Comparison of ENCODE assay signal across 23 cellular contexts in the genomic region with DNA sequence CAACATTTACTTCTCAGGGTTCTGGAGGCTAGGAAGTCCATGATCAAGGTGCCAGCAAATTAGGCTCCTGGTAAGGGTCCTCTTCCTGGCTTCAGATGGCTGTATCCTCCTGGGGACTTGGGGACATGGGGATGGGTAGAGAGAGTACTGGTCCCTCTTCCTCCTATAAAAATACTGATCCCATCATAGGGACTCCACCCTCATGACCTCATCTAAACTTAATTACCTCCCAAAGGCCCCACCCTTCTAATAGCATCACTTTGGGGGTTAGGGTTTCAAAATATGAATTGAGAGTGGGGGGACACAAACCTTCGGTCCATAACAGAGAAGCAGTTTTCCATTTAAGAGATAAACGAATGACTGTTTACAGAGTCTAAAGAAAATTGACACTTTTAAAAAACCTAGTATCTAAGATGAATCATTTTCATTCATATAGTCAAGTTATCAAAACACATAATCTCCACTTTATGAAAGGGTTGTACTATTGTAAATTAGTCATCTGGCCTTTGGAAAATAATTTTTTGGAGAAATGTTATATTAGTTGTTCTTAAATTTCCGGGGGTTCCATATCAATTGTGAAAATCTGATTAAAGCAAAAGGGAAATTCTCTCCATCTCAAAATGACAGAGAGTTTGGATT. TPM values are rescaled to one million over a fixed set of nuclear protein-coding genes. Genes with fewer than 3 reads are reported as not detected.
A peak's percentile ranks its signal among the peaks of the same experiment; 100 is the strongest.
DNase-seq lines count a peak whose midpoint lies in the region; ATAC-seq, FAIRE-seq and TF ChIP-seq lines count a peak whose summit lies in the region.
"Had no signal": no experiment of that assay in that cellular context is flagged by ENCODE, and none has a peak within 500 bp of the region (broad histone marks: within the 10 kb centered on the region; RNA-seq: fewer than 3 reads in every experiment).

No MANE protein-coding gene starts in this region.

- WGBS in K562 (ENCODE audit: insufficient coverage, low coverage, missing lambda C conversion rate), result 14% methylated on average over 3 of the region's 3 CpGs

- no peak overlapping the region for H2AFZ ChIP-seq in K562 (ENCODE audit: low read depth, low read length)

- CTCF ChIA-PET in activated naive CD4-positive, alpha-beta T cell treated with anti-CD3 and anti-CD28 coated beads, Interleukin-2, amount 10 ng/mL, durations not matched to agents 7 days and 5 days (lab: Charles Lee), result no interaction called here
- CTCF ChIA-PET in K562 (lab: Yijun Ruan, JAX; ENCODE audit: low intra/inter-chr PET ratio), result no interaction called here

- FAIRE-seq in K562 (lab: Jason Lieb, UNC), result no peak
- FAIRE-seq: keratinocyte had no signal

- H3K79me2 ChIP-seq in K562 (ENCODE audit: control insufficient read depth, insufficient read depth, low read length), result peaks cover 98% of the 10 kb centered on the region

- H3K9me1 ChIP-seq in K562 (ENCODE audit: control insufficient read depth, insufficient read depth, low read length), result peaks cover 6% of the 10 kb centered on the region

- no peak for TF ChIP-seq RAD21 in K562 (CRISPR knock-in tag; conservative IDR thresholded peaks at IDR 0.05 in 1 of 2, IDR thresholded peaks at IDR 0.05 in 1 of 2)

- H3K4me2 ChIP-seq in K562 (ENCODE audit: insufficient read depth, low read length), result no peak overlapping the region

- 0 out of 2 replicates have a peak, but pooled peaks cover 5% of the 10 kb centered on the region for H4K20me1 ChIP-seq in K562 (replicated peaks; ENCODE audit: control insufficient read depth, insufficient read depth, low read length)

- H3K27ac ChIP-seq in KOPT-K1 (ENCODE audit: low read depth, low read length, poor library complexity, severe bottlenecking) (peak overlapping the region; percentile 100), K562 (ENCODE audit: extremely low read depth, low read depth, low read length) (peak overlapping the region; percentile 86; the same call in 1 of the 3 replicates)
- H3K27ac ChIP-seq: gastrocnemius medialis, right atrium auricular region had no signal

- no peak for TF ChIP-seq CTCF in K562 (IDR thresholded peaks at IDR 0.05 in 2 of 3, conservative IDR thresholded peaks at IDR 0.05 in 1 of 3; ENCODE audit: insufficient read depth in 2 of 3, low read depth in 1 of 3, low read length in 3 of 3)
- no peak for TF ChIP-seq CTCF in osteocyte (IDR thresholded peaks at IDR 0.05)

- POLR2A ChIA-PET in K562 (lab: Yijun Ruan, JAX), result interaction anchor here (0.5 to 2.5 kb wide), 6 partner anchors 8 to 807 kb away, joined by 3 to 17 read pairs (median 3); no protein-coding TSS in a partner anchor

- no peak overlapping the region for H3K4me3 Mint-ChIP-seq in activated naive CD4-positive, alpha-beta T cell treated with anti-CD3 and anti-CD28 coated beads, Interleukin-2, amount 10 ng/mL, durations not matched to agents 7 days and 5 days
- no peak overlapping the region for H3K4me3 Mint-ChIP-seq in stimulated activated effector memory CD8-positive, alpha-beta T cell treated with anti-CD3 and anti-CD28 coated beads, Interleukin-12 subunit alpha, Interleukin-12 subunit beta, amount 100 ng/mL, for 72 hours
- H3K4me3 Mint-ChIP-seq in osteocyte (ENCODE audit: unreplicated experiment), result no peak overlapping the region
- H3K4me3 Mint-ChIP-seq: activated T-helper 1 cell treated with anti-CD3 and anti-CD28 coated beads, Interleukin-12 subunit alpha, Interleukin-12 subunit beta, Interleukin-2, Interleukin-4 antibody, amounts not matched to agents 30 ng/mL and 10 ng/mL and 1 ng/mL, durations not matched to agents 14 hours and 24 hours and 36 hours had no signal

- H3K36me3 ChIP-seq in KOPT-K1 (ENCODE audit: insufficient read depth, low read length), result no peaks in the 10 kb centered on the region; the same call in 1 of the 2 replicates
- peaks cover 5% of the 10 kb centered on the region; the same call in 2 of the 3 replicates for H3K36me3 ChIP-seq in K562 (ENCODE audit: control insufficient read depth, insufficient read depth, low read length)
- H3K36me3 ChIP-seq: gastrocnemius medialis, right atrium auricular region had no signal

- no peaks in the 10 kb centered on the region for H3K9me3 Mint-ChIP-seq in activated naive CD4-positive, alpha-beta T cell treated with anti-CD3 and anti-CD28 coated beads, Interleukin-2, amount 50 U/mL, for 72 hours
- no peaks in the 10 kb centered on the region for H3K9me3 Mint-ChIP-seq in activated naive CD4-positive, alpha-beta T cell treated with anti-CD3 and anti-CD28 coated beads, Interleukin-2, amount 10 ng/mL, durations not matched to agents 7 days and 5 days
- H3K9me3 Mint-ChIP-seq in stimulated activated effector memory CD8-positive, alpha-beta T cell treated with anti-CD3 and anti-CD28 coated beads, Interleukin-12 subunit alpha, Interleukin-12 subunit beta, amount 100 ng/mL, for 72 hours, result no peaks in the 10 kb centered on the region
- H3K9me3 Mint-ChIP-seq in osteocyte (ENCODE audit: unreplicated experiment), result no peaks in the 10 kb centered on the region
- H3K9me3 Mint-ChIP-seq: activated T-helper 1 cell treated with anti-CD3 and anti-CD28 coated beads, Interleukin-12 subunit alpha, Interleukin-12 subunit beta, Interleukin-2, Interleukin-4 antibody, amounts not matched to agents 30 ng/mL and 10 ng/mL and 1 ng/mL, durations not matched to agents 14 hours and 24 hours and 36 hours had no signal

- peaks cover 23 to 61% of the 10 kb centered on the region in 2 experiments for H3K4me1 ChIP-seq in K562 (replicated peaks in 1 of 2; ENCODE audit: control insufficient read depth in 2 of 2, insufficient read depth in 2 of 2, low read length in 2 of 2)

- TF ChIP-seq EP300 in K562 (IDR thresholded peaks at IDR 0.05; ENCODE audit: low read length), result no peak

- no peak for TF ChIP-seq POLR2A in K562 (conservative IDR thresholded peaks at IDR 0.05)

- H3K9me3 ChIP-seq in KOPT-K1 (ENCODE audit: insufficient read depth, low read length, poor library complexity, severe bottlenecking) (no peaks in the 10 kb centered on the region), K562 (replicated peaks; ENCODE audit: control insufficient read depth, insufficient read depth, low read depth, low read length) (no peaks in the 10 kb centered on the region)
- H3K9me3 ChIP-seq: gastrocnemius medialis, right atrium auricular region had no signal

- H3K27me3 Mint-ChIP-seq in activated naive CD4-positive, alpha-beta T cell treated with anti-CD3 and anti-CD28 coated beads, Interleukin-2, amount 10 ng/mL, durations not matched to agents 7 days and 5 days, result no peaks in the 10 kb centered on the region
- H3K27me3 Mint-ChIP-seq in osteocyte (ENCODE audit: unreplicated experiment), result no peaks in the 10 kb centered on the region

- in situ Hi-C loops in K562 (cut with MboI), result no loop called here

- peaks cover 0 to 17% of the 10 kb centered on the region in 2 donors for H3K36me3 Mint-ChIP-seq in activated naive CD4-positive, alpha-beta T cell treated with anti-CD3 and anti-CD28 coated beads, Interleukin-2, amount 50 U/mL, for 72 hours
- H3K36me3 Mint-ChIP-seq in activated naive CD4-positive, alpha-beta T cell treated with anti-CD3 and anti-CD28 coated beads, Interleukin-2, amount 10 ng/mL, durations not matched to agents 7 days and 5 days, result peaks cover 32% of the 10 kb centered on the region
- peaks cover 8% of the 10 kb centered on the region for H3K36me3 Mint-ChIP-seq in stimulated activated effector memory CD8-positive, alpha-beta T cell treated with anti-CD3 and anti-CD28 coated beads, Interleukin-12 subunit alpha, Interleukin-12 subunit beta, amount 100 ng/mL, for 72 hours
- no peaks in the 10 kb centered on the region for H3K36me3 Mint-ChIP-seq in osteocyte (ENCODE audit: unreplicated experiment)

- H3K4me3 ChIP-seq in K562, result no peak overlapping the region
- H3K4me3 ChIP-seq: gastrocnemius medialis, lung, right atrium auricular region had no signal

- BruUV-seq in K562 (replicated peaks; lab: Mats Ljungman, UMichigan), result no TSS peak

- intact Hi-C loops in K562 (cut with micrococcal nuclease), result loop anchor here (2.0 kb wide), 1 partner anchor 44 kb away; no protein-coding TSS in a partner anchor

- H3K9ac ChIP-seq in K562 (ENCODE audit: insufficient read depth in 1 of 2, low read depth in 2 of 2, low read length in 2 of 2), result no peak overlapping the region

- peaks cover 68% of the 10 kb centered on the region for H3K4me1 Mint-ChIP-seq in activated naive CD4-positive, alpha-beta T cell treated with anti-CD3 and anti-CD28 coated beads, Interleukin-2, amount 10 ng/mL, durations not matched to agents 7 days and 5 days
- H3K4me1 Mint-ChIP-seq in stimulated activated effector memory CD8-positive, alpha-beta T cell treated with anti-CD3 and anti-CD28 coated beads, Interleukin-12 subunit alpha, Interleukin-12 subunit beta, amount 100 ng/mL, for 72 hours, result peaks cover 75% of the 10 kb centered on the region
- peaks cover 52% of the 10 kb centered on the region for H3K4me1 Mint-ChIP-seq in osteocyte (ENCODE audit: unreplicated experiment)

- H3K27ac Mint-ChIP-seq in activated naive CD4-positive, alpha-beta T cell treated with anti-CD3 and anti-CD28 coated beads, Interleukin-2, amount 50 U/mL, for 72 hours, result peak overlapping the region; percentile 29 to 31
- no peak overlapping the region for H3K27ac Mint-ChIP-seq in activated naive CD4-positive, alpha-beta T cell treated with anti-CD3 and anti-CD28 coated beads, Interleukin-2, amount 10 ng/mL, durations not matched to agents 7 days and 5 days
- H3K27ac Mint-ChIP-seq in stimulated activated effector memory CD8-positive, alpha-beta T cell treated with anti-CD3 and anti-CD28 coated beads, Interleukin-12 subunit alpha, Interleukin-12 subunit beta, amount 100 ng/mL, for 72 hours, result peak overlapping the region; percentile 21
- H3K27ac Mint-ChIP-seq in osteocyte (ENCODE audit: unreplicated experiment), result no peak overlapping the region
- H3K27ac Mint-ChIP-seq: activated T-helper 1 cell treated with anti-CD3 and anti-CD28 coated beads, Interleukin-12 subunit alpha, Interleukin-12 subunit beta, Interleukin-2, Interleukin-4 antibody, amounts not matched to agents 30 ng/mL and 10 ng/mL and 1 ng/mL, durations not matched to agents 14 hours and 24 hours and 36 hours had no signal

- no peak for DNase-seq in activated naive CD4-positive, alpha-beta T cell treated with anti-CD3 and anti-CD28 coated beads, Interleukin-2, amount 50 U/mL, for 72 hours (ENCODE audit: low spot score in 2 of 2)
- DNase-seq in activated naive CD4-positive, alpha-beta T cell treated with anti-CD3 and anti-CD28 coated beads, Interleukin-2, amount 10 ng/mL, durations not matched to agents 7 days and 5 days, result no peak
- DNase-seq in K562 (ENCODE audit: extremely low read depth in 1 of 4, low spot score in 3 of 4) (peak in 1 of 4 experiments; percentile 25), osteocyte (ENCODE audit: extremely low spot score, unreplicated experiment) (no peak), dermis blood vessel endothelial cell (no peak)
- DNase-seq in stimulated activated effector memory CD8-positive, alpha-beta T cell treated with anti-CD3 and anti-CD28 coated beads, Interleukin-12 subunit alpha, Interleukin-12 subunit beta, amount 100 ng/mL, for 72 hours (ENCODE audit: low spot score in 2 of 2), result no peak
- DNase-seq: activated CD4-positive, alpha-beta T cell treated with anti-CD3 and anti-CD28 coated beads, Interleukin-2, amount 50 U/mL, for 4 hours; caudate nucleus; EL; gastrocnemius medialis; NCI-H2107; NCI-H510A; Right ventricle myocardium superior; stimulated activated CD4-positive, alpha-beta T cell treated with anti-CD3 and anti-CD28 coated beads, Interleukin-4, amount 100 ng/mL, for 4 hours; substantia nigra had no signal

- H3K27me3 ChIP-seq in K562 (ENCODE audit: control insufficient read depth in 2 of 2, insufficient read depth in 2 of 2, low read length in 2 of 2), result no peaks in the 10 kb centered on the region
- H3K27me3 ChIP-seq: gastrocnemius medialis, right atrium auricular region had no signal

- ATAC-seq in activated naive CD4-positive, alpha-beta T cell treated with anti-CD3 and anti-CD28 coated beads, Interleukin-2, amount 50 U/mL, for 72 hours, result peak; percentile 30 to 33
- ATAC-seq in K562, result no peak
- ATAC-seq in stimulated activated effector memory CD8-positive, alpha-beta T cell treated with anti-CD3 and anti-CD28 coated beads, Interleukin-12 subunit alpha, Interleukin-12 subunit beta, amount 100 ng/mL, for 72 hours, result peak; percentile 20
- no peak for ATAC-seq in GM21528 (IDR thresholded peaks at IDR 0.05; ENCODE audit: low FRiP score, unreplicated experiment)
- ATAC-seq: esophagus mucosa, gastrocnemius medialis, HCT116 had no signal

RNA-seq across cellular contexts. Expression of a gene that starts 33.5 kb away (rescaled TPM):
- 100 to 1,000 TPM in 1 of 2 donors, 10 to 100 TPM in 1; 84.6 to 134 TPM for total RNA-seq in activated naive CD4-positive, alpha-beta T cell treated with anti-CD3 and anti-CD28 coated beads, Interleukin-2, amount 50 U/mL, for 72 hours
- 254 and 349 TPM in 2 replicates for total RNA-seq in K562 (2011; cell fraction: chromatin; rRNA removed; ENCODE audit: low replicate concordance)
- 242 and 277 TPM in 2 replicates for total RNA-seq in K562 (2011; cell fraction: nucleolus; rRNA removed)
- total RNA-seq in K562 (2011; cell fraction: nucleoplasm; rRNA removed), result 310 and 344 TPM in 2 replicates
- total RNA-seq in K562 (2014; rRNA removed) (70.6 and 80.6 TPM in 2 replicates), K562 (2014; rRNA removed; fragmentation: Illumina TruSeq; extraction: Trizol) (131 and 151 TPM in 2 replicates), K562 (2015; rRNA removed; fragmentation: Illumina TruSeq; extraction: Trizol) (122 and 132 TPM in 2 replicates), K562 (2021) (134 and 151 TPM in 2 replicates), osteocyte (88.8 and 89.4 TPM in 2 replicates), dermis blood vessel endothelial cell (74.2 and 123 TPM in 2 replicates)
- polyA plus RNA-seq in K562 (2011; rRNA removed) (245 TPM in 2 replicates), K562 (2014; fragmentation: Illumina TruSeq; extraction: Trizol) (150 and 172 TPM in 2 replicates), K562 (2014; fragmentation: Nextera tagmentation; extraction: Ambion mirVana) (100 to 1,000 TPM; 124 to 148 TPM), K562 (2014; rRNA removed) (107 and 109 TPM in 2 replicates)
- polyA plus RNA-seq in K562 (2011; cell fraction: cytosol; rRNA removed), result 106 and 186 TPM in 2 replicates
- polyA plus RNA-seq in K562 (2011; cell fraction: nucleus; rRNA removed), result 434 and 508 TPM in 2 replicates
- 143 and 177 TPM in 2 replicates for polyA plus RNA-seq in K562 (2012)
- 294 and 362 TPM in 2 replicates for polyA minus RNA-seq in K562 (2011; rRNA and poly(A)+ RNA removed)
- polyA minus RNA-seq in K562 (2011; cell fraction: cytosol; rRNA and poly(A)+ RNA removed), result 132 and 149 TPM in 2 replicates
- polyA minus RNA-seq in K562 (2011; cell fraction: nucleus; rRNA and poly(A)+ RNA removed), result 163 and 262 TPM in 2 replicates

Comparison
In these comparisons a context has a peak if more than half of its experiments do, and no peak if none do; other contexts are left out.
1. H3K27ac Mint-ChIP-seq: peak in activated naive CD4-positive, alpha-beta T cell treated with anti-CD3 and anti-CD28 coated beads, Interleukin-2, amount 50 U/mL, for 72 hours (2 of 2) and stimulated activated effector memory CD8-positive, alpha-beta T cell treated with anti-CD3 and anti-CD28 coated beads, Interleukin-12 subunit alpha, Interleukin-12 subunit beta, amount 100 ng/mL, for 72 hours (single experiment); none in activated naive CD4-positive, alpha-beta T cell treated with anti-CD3 and anti-CD28 coated beads, Interleukin-2, amount 10 ng/mL, durations not matched to agents 7 days and 5 days (single experiment) and osteocyte (single experiment).
2. ATAC-seq: peak in activated naive CD4-positive, alpha-beta T cell treated with anti-CD3 and anti-CD28 coated beads, Interleukin-2, amount 50 U/mL, for 72 hours (2 of 2) and stimulated activated effector memory CD8-positive, alpha-beta T cell treated with anti-CD3 and anti-CD28 coated beads, Interleukin-12 subunit alpha, Interleukin-12 subunit beta, amount 100 ng/mL, for 72 hours (single experiment); none in K562 (single experiment) and GM21528 (single experiment).